24 cellular contexts compared by ENCODE assay signal in genomic region chr2:65708129-65708528, GRCh38.
DNase-seq lines count a peak whose midpoint lies in the region; ATAC-seq lines count a peak whose summit lies in the region.
"Had no signal": no experiment of that assay in that cellular context is flagged by ENCODE, and none has a peak within 500 bp of the region (broad histone marks: within the 10 kb centered on the region; RNA-seq: fewer than 3 reads in every experiment).

No MANE protein-coding gene starts in this region.

- H3K4me3 Mint-ChIP-seq in activated naive CD4-positive, alpha-beta T cell treated with anti-CD3 and anti-CD28 coated beads for 36 hours, result no peak overlapping the region
- no peak overlapping the region for H3K4me3 Mint-ChIP-seq in T-helper 17 cell
- H3K4me3 Mint-ChIP-seq: activated T-cell treated with anti-CD3 and anti-CD28 coated beads, Interleukin-2, amount 50 U/mL, for 24 hours; B cell; naive thymus-derived CD8-positive, alpha-beta T cell had no signal

- H3K27ac Mint-ChIP-seq in activated naive CD4-positive, alpha-beta T cell treated with anti-CD3 and anti-CD28 coated beads for 36 hours, result no peak overlapping the region
- no peak overlapping the region for H3K27ac Mint-ChIP-seq in T-helper 17 cell
- H3K27ac Mint-ChIP-seq: activated T-cell treated with anti-CD3 and anti-CD28 coated beads, Interleukin-2, amount 50 U/mL, for 24 hours; B cell; naive thymus-derived CD8-positive, alpha-beta T cell had no signal

- DNase-seq in GM04503 (ENCODE audit: low read depth) (peak; percentile 11), astrocyte of the hippocampus (ENCODE audit: low read depth, low spot score) (peak; percentile 21), iris pigment epithelial cell (ENCODE audit: low read depth) (peak; percentile 29), T-helper 17 cell (no peak), NCI-H2081 (lab: John Stamatoyannopoulos, UW) (no peak), OCI-M1 (lab: John Stamatoyannopoulos, UW) (no peak)
- DNase-seq in activated naive CD4-positive, alpha-beta T cell treated with anti-CD3 and anti-CD28 coated beads for 36 hours, result no peak
- DNase-seq: activated CD4-positive, alpha-beta T cell treated with anti-CD3 and anti-CD28 coated beads for 48 hours; activated gamma-delta T cell treated with Interleukin-2 at 50 U/mL for 16 hours; activated T-cell treated with anti-CD3 and anti-CD28 coated beads, Interleukin-2, amount 50 U/mL, for 24 hours; colonic mucosa; H7; head of caudate nucleus; midbrain; naive thymus-derived CD8-positive, alpha-beta T cell; NCI-H1092; NCI-H187 treated with DMSO at 0.1 percent for 48 hours; NCI-H526 treated with DMSO at 0.1 percent for 48 hours; Peyer's patch; stimulated activated CD4-positive, alpha-beta T cell treated with anti-CD3 and anti-CD28 coated beads, Interleukin-2, amount 100 ng/mL, for 48 hours; stimulated activated naive CD4-positive, alpha-beta T cell; T-helper 2 cell had no signal

- H3K9me3 Mint-ChIP-seq in activated naive CD4-positive, alpha-beta T cell treated with anti-CD3 and anti-CD28 coated beads for 36 hours, result no peaks in the 10 kb centered on the region
- H3K9me3 Mint-ChIP-seq: activated T-cell treated with anti-CD3 and anti-CD28 coated beads, Interleukin-2, amount 50 U/mL, for 24 hours had no signal

- no peaks in the 10 kb centered on the region for H3K4me1 Mint-ChIP-seq in activated naive CD4-positive, alpha-beta T cell treated with anti-CD3 and anti-CD28 coated beads for 36 hours (ENCODE audit: low read depth)
- no peaks in the 10 kb centered on the region for H3K4me1 Mint-ChIP-seq in T-helper 17 cell
- H3K4me1 Mint-ChIP-seq: B cell; naive thymus-derived CD8-positive, alpha-beta T cell had no signal

- no peak for ATAC-seq in T-helper 17 cell
- ATAC-seq: naive thymus-derived CD8-positive, alpha-beta T cell had no signal

- no peaks in the 10 kb centered on the region for H3K27me3 Mint-ChIP-seq in activated naive CD4-positive, alpha-beta T cell treated with anti-CD3 and anti-CD28 coated beads for 36 hours (ENCODE audit: low read depth)
- H3K27me3 Mint-ChIP-seq in T-helper 17 cell, result peaks cover 14% of the 10 kb centered on the region

- H3K36me3 Mint-ChIP-seq in activated naive CD4-positive, alpha-beta T cell treated with anti-CD3 and anti-CD28 coated beads for 36 hours (ENCODE audit: low read depth), result no peaks in the 10 kb centered on the region
- H3K36me3 Mint-ChIP-seq in T-helper 17 cell (ENCODE audit: low read depth), result no peaks in the 10 kb centered on the region
- H3K36me3 Mint-ChIP-seq: naive thymus-derived CD8-positive, alpha-beta T cell had no signal

- CTCF ChIA-PET in activated naive CD4-positive, alpha-beta T cell treated with anti-CD3 and anti-CD28 coated beads for 36 hours (lab: Charles Lee), result no interaction called here

- no peaks in the 10 kb centered on the region for H3K9me3 ChIP-seq in T-helper 17 cell (ENCODE audit: control insufficient read depth, low read length, poor library complexity, severe bottlenecking)
- H3K9me3 ChIP-seq: breast epithelium, colonic mucosa, Peyer's patch had no signal

- intact Hi-C loops in activated naive CD4-positive, alpha-beta T cell treated with anti-CD3 and anti-CD28 coated beads for 36 hours (cut with micrococcal nuclease), result no loop called here

Comparison
In these comparisons a context has a peak if more than half of its experiments do, and no peak if none do; other contexts are left out.
1. DNase-seq: peak in GM04503 (single experiment), astrocyte of the hippocampus (single experiment) and iris pigment epithelial cell (single experiment); none in activated naive CD4-positive, alpha-beta T cell treated with anti-CD3 and anti-CD28 coated beads for 36 hours (single experiment), T-helper 17 cell (0 of 3), NCI-H2081 (0 of 2) and OCI-M1 (single experiment).